ENCODE assay signal across 8 cellular contexts in the genomic region with DNA sequence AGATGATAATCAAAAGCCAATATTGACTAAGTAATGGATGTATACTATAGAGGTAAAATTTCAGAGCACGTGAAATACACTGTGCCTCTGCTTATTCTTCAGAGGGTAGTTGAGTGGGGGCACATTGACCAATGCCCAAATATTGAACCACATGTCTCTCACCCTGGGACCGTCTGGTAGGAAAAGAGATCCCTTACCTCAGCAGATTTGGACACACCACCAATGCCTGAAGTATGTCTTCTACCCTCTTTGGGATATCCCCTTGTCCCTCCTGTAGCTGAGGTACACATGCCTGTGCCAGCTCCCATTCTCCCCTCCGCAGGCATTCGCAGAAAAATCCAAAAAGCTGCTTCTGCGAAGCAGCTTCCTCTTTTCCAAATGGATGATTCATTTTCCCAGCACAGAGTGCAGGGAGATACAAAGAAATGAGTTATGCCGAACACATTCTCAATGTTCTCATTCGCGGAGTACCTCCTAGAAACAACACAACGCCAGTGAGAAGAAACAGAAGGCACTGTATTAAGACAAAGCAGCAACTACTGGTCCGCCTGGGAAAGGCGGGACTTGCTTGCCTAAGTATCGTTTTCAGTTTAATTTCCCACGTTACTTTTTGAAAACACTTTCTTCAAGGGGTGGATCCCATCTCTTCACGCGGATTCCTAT. TPM values are rescaled to one million over a fixed set of nuclear protein-coding genes. Genes with fewer than 3 reads are reported as not detected.
DNase-seq lines count a peak whose midpoint lies in the region; ATAC-seq and TF ChIP-seq lines count a peak whose summit lies in the region.

No MANE protein-coding gene starts in this region.

- no peak for ATAC-seq in mucosa of descending colon
- no peak for ATAC-seq in aorta (ENCODE audit: low FRiP score)
- ATAC-seq in HG03039 (IDR thresholded peaks at IDR 0.05; ENCODE audit: unreplicated experiment) = no peak

- DNase-seq in GM03348 (ENCODE audit: low spot score) = peak; percentile 42
- DNase-seq in NCI-H69 (lab: John Stamatoyannopoulos, UW) = peak; percentile 70
- peak; percentile 75 for DNase-seq in choroid plexus epithelial cell (ENCODE audit: low read depth)
- DNase-seq in mucosa of descending colon = no peak
- DNase-seq in aorta = no peak
- no peak for DNase-seq in activated CD4-positive, CD25-positive, alpha-beta regulatory T cell (lab: John Stamatoyannopoulos, UW)
- no peak for DNase-seq in DMS153 (lab: John Stamatoyannopoulos, UW)

- H3K36me3 ChIP-seq in mucosa of descending colon (ENCODE audit: low read depth) = no peaks in the 10 kb centered on the region
- H3K36me3 ChIP-seq in aorta (ENCODE audit: control insufficient read depth in 1 of 2, insufficient read depth in 2 of 2, low read length in 1 of 2) = no peaks in the 10 kb centered on the region

- intact Hi-C loops in mucosa of descending colon (cut with DNase I, micrococcal nuclease) (no loop called here), aorta (cut with DNase I) (no loop called here)

- TF ChIP-seq CTCF in choroid plexus epithelial cell (conservative IDR thresholded peaks at IDR 0.05; ENCODE audit: low read depth, low read length) = no peak
- TF ChIP-seq CTCF in mucosa of descending colon (IDR thresholded peaks at IDR 0.05) = no peak

- no peaks in the 10 kb centered on the region for H3K27me3 ChIP-seq in aorta (ENCODE audit: control insufficient read depth in 1 of 2, insufficient read depth in 2 of 2, low read length in 1 of 2)

- H3K4me3 ChIP-seq in choroid plexus epithelial cell (ENCODE audit: low read depth, low read length) (peak overlapping the region; percentile 76), mucosa of descending colon (peak overlapping the region; percentile 65), aorta (ENCODE audit: low read length in 2 of 2) (peak overlapping the region; percentile 70 to 94)

- WGBS in aorta, 2 donors = 4 to 5% methylated on average over 15 of the region's 15 CpGs

- H3K27ac ChIP-seq in aorta (ENCODE audit: low read depth in 1 of 2, low read length in 2 of 2) = no peak overlapping the region

- no peaks in the 10 kb centered on the region for H3K9me3 ChIP-seq in mucosa of descending colon
- H3K9me3 ChIP-seq in aorta (ENCODE audit: control insufficient read depth, low read length) = no peaks in the 10 kb centered on the region

- H3K4me1 ChIP-seq in mucosa of descending colon (ENCODE audit: low read depth) (peaks cover 18% of the 10 kb centered on the region), aorta (ENCODE audit: control insufficient read depth in 1 of 2, insufficient read depth in 2 of 2, low read length in 2 of 2) (no peaks in the 10 kb centered on the region)

RNA-seq across cellular contexts. Expression of a gene that starts 0.7 kb away (rescaled TPM):
- 10 to 100 TPM; 23.4 to 31.7 (median 29.1) TPM for total RNA-seq in mucosa of descending colon
- 10 to 100 TPM; 21.9 to 34.9 TPM for total RNA-seq in aorta
- 1 to 10 TPM; 5.9 to 6.2 TPM for polyA plus RNA-seq in aorta

RNA-seq across cellular contexts. Expression of a gene that starts 3.9 kb away (rescaled TPM):
- total RNA-seq in mucosa of descending colon (10 to 100 TPM; 15.8 to 23.3 (median 20.9) TPM), aorta (10 to 100 TPM; 13.3 to 39.6 TPM)
- 1 to 10 TPM in 1 of 2 donors, not detected in 1; 2.8 TPM for polyA plus RNA-seq in aorta

Comparison
In these comparisons a context has a peak if more than half of its experiments do, and no peak if none do; other contexts are left out.
1. DNase-seq: peak in GM03348 (single experiment), NCI-H69 (single experiment) and choroid plexus epithelial cell (single experiment); none in mucosa of descending colon (0 of 3), aorta (0 of 2), activated CD4-positive, CD25-positive, alpha-beta regulatory T cell (0 of 4) and DMS153 (single experiment).
2. Peak in every context shown above with its lines, with median percentiles within 50 percentile points of each other: H3K4me3 ChIP-seq.